In genomic region chr21:35643176-35643575, GRCh38 we compare ENCODE assay signal across 25 cellular contexts.
A peak's percentile ranks its signal among the peaks of the same experiment; 100 is the strongest.
DNase-seq lines count a peak whose midpoint lies in the region; ATAC-seq and TF ChIP-seq lines count a peak whose summit lies in the region.
"Had no signal": no experiment of that assay in that cellular context is flagged by ENCODE, and none has a peak within 500 bp of the region (broad histone marks: within the 10 kb centered on the region; RNA-seq: fewer than 3 reads in every experiment).

No MANE protein-coding gene starts in this region.

- no peak for TF ChIP-seq CTCF in RWPE1 (conservative IDR thresholded peaks at IDR 0.05; ENCODE audit: low read depth)
- no peak for TF ChIP-seq CTCF in epithelial cell of esophagus (IDR thresholded peaks at IDR 0.05; ENCODE audit: insufficient read depth, low read depth, low read length, missing control alignments)
- no peak for TF ChIP-seq CTCF in GM20000 (IDR thresholded peaks at IDR 0.05; ENCODE audit: extremely low read depth, missing control alignments)

- H3K4me3 ChIP-seq in epithelial cell of esophagus (ENCODE audit: low read length): no peak overlapping the region
- H3K4me3 ChIP-seq: Peyer's patch, right atrium auricular region had no signal

- no peak overlapping the region for H3K27ac ChIP-seq in RWPE1
- H3K27ac ChIP-seq: C4-2B, KMS-11, Peyer's patch, right atrium auricular region had no signal

- CTCF ChIA-PET in RWPE1 (lab: Yijun Ruan, JAX): no interaction called here

- POLR2A ChIA-PET in RWPE1 (lab: Yijun Ruan, JAX; ENCODE audit: low non-redundant PET): no interaction called here

- DNase-seq in GM03348 (ENCODE audit: low spot score) (peak; percentile 37), RWPE1 (ENCODE audit: low spot score) (peak; percentile 34), epithelial cell of esophagus (ENCODE audit: low read depth) (peak; percentile 69), kidney tubule cell (ENCODE audit: low spot score) (peak; percentile 82), occipital lobe (lab: John Stamatoyannopoulos, UW) (no peak), GM20000 (ENCODE audit: low spot score) (no peak)
- no peak for DNase-seq in stimulated activated CD4-positive, alpha-beta T cell treated with anti-CD3 and anti-CD28 coated beads, Interleukin-4, amount 100 ng/mL, for 24 hours
- DNase-seq: activated B cell treated with CpG ODN at 0.5 μM for 24 hours; activated CD4-positive, alpha-beta T cell treated with anti-CD3 and anti-CD28 coated beads, Interleukin-2, amount 50 U/mL, for 48 hours; activated effector memory CD4-positive, alpha-beta T cell treated with anti-CD3 and anti-CD28 coated beads, Interleukin-2, amount 50 U/mL, for 16 hours; amniotic stem cell; central memory CD4-positive, alpha-beta T cell; GOT3; left ventricle myocardium superior; NCI-H1048; NCI-H2029; NCI-H446 treated with DMSO at 0.1 percent for 48 hours; Peyer's patch; stimulated activated CD4-positive, alpha-beta T cell treated with anti-CD3 and anti-CD28 coated beads, Interleukin-12 subunit alpha, Interleukin-12 subunit beta, amount 100 ng/mL, for 4 hours; stimulated activated CD8-positive, alpha-beta memory T cell treated with anti-CD3 and anti-CD28 coated beads, Interleukin-4, amount 100 ng/mL, for 48 hours had no signal

- no peak for ATAC-seq in GM21619 (IDR thresholded peaks at IDR 0.05; ENCODE audit: unreplicated experiment)
- ATAC-seq: esophagus mucosa, left ventricle myocardium superior had no signal

Comparison
In these comparisons a context has a peak if more than half of its experiments do, and no peak if none do; other contexts are left out.
1. DNase-seq: peak in GM03348 (single experiment), RWPE1 (single experiment), epithelial cell of esophagus (single experiment) and kidney tubule cell (single experiment); none in stimulated activated CD4-positive, alpha-beta T cell treated with anti-CD3 and anti-CD28 coated beads, Interleukin-4, amount 100 ng/mL, for 24 hours (single experiment), occipital lobe (single experiment) and GM20000 (single experiment).